9 cellular contexts compared by ENCODE assay signal in the genomic region with DNA sequence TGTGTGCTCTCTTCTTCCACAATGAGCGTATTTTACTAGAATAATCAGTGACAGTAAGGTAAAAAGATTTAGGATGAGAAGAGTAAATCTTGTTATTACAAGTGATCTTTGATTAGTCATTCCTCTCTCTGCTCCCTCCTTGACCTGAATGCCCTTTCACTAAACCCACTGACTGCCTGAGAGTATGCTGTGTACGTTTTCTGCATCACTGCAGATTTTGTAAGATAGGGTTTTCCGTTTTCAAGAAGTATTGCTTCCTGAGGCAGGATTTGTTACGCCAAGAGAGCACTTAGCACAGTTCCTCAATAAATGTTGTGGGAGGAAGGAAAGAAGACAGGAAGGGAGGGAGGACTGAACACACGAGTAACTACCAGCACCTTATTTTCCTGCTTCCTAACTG. TPM values are rescaled to one million over a fixed set of nuclear protein-coding genes. Genes with fewer than 3 reads are reported as not detected.
DNase-seq lines count a peak whose midpoint lies in the region; ATAC-seq and TF ChIP-seq lines count a peak whose summit lies in the region.
"Had no signal": no experiment of that assay in that cellular context is flagged by ENCODE, and none has a peak within 500 bp of the region (broad histone marks: within the 10 kb centered on the region; RNA-seq: fewer than 3 reads in every experiment).

No MANE protein-coding gene starts in this region.

- no peaks in the 10 kb centered on the region for H3K79me1 ChIP-seq in H9 (ENCODE audit: insufficient read depth, low read depth, low read length, poor library complexity, severe bottlenecking)

- peaks cover 0 to 12% (median 0%) of the 10 kb centered on the region in 11 experiments; a peak in 4 of 22 replicates for H3K9me3 ChIP-seq in BLaER1 treated with 17β-estradiol and CSF1 and Interleukin-3, amounts not matched to agents 10 nM and 100 nM (replicated peaks in 1 of 11)
- H3K9me3 ChIP-seq in H9 (ENCODE audit: control insufficient read depth, low read depth, low read length) = no peaks in the 10 kb centered on the region

- H3K27me3 ChIP-seq in BLaER1 treated with 17β-estradiol and CSF1 and Interleukin-3, amounts not matched to agents 10 nM and 100 nM = no peaks in the 10 kb centered on the region
- H3K27me3 ChIP-seq in H9 (ENCODE audit: insufficient read depth, low read length) = no peaks in the 10 kb centered on the region

- CTCF ChIA-PET in activated naive CD4-positive, alpha-beta T cell treated with anti-CD3 and anti-CD28 coated beads, Interleukin-2, amount 10 ng/mL, durations not matched to agents 7 days and 5 days (lab: Charles Lee) = no interaction called here

- no peak overlapping the region for H3K23ac ChIP-seq in H9 (ENCODE audit: insufficient read length, low read depth, low read length)

- peaks cover 6 to 14% of the 10 kb centered on the region in 2 experiments for H3K4me1 Mint-ChIP-seq in H9
- peaks cover 14% of the 10 kb centered on the region for H3K4me1 Mint-ChIP-seq in activated naive CD4-positive, alpha-beta T cell treated with anti-CD3 and anti-CD28 coated beads, Interleukin-2, amount 10 ng/mL, durations not matched to agents 7 days and 5 days

- peaks cover 3% of the 10 kb centered on the region for H3K27me3 Mint-ChIP-seq in H9 (ENCODE audit: low read depth)
- peaks cover 23% of the 10 kb centered on the region for H3K27me3 Mint-ChIP-seq in activated naive CD4-positive, alpha-beta T cell treated with anti-CD3 and anti-CD28 coated beads, Interleukin-2, amount 10 ng/mL, durations not matched to agents 7 days and 5 days

- ATAC-seq in HG03432 (IDR thresholded peaks at IDR 0.05; ENCODE audit: unreplicated experiment) (peak; percentile 93), esophagus mucosa (no peak), GM19455 (IDR thresholded peaks at IDR 0.05; ENCODE audit: unreplicated experiment) (no peak)

- H4K5ac ChIP-seq in H9 (ENCODE audit: insufficient read length, low read depth, low read length) = no peak overlapping the region

- no peak overlapping the region for H2BK120ac ChIP-seq in H9 (ENCODE audit: low read depth, low read length, poor library complexity, severe bottlenecking)

- WGBS in H9 (ENCODE audit: extremely low coverage, insufficient read length, low lambda C conversion rate) = no CpG with 5 or more reads among the region's 5 CpGs

- H3K27ac Mint-ChIP-seq in H9 = no peak overlapping the region
- H3K27ac Mint-ChIP-seq in activated naive CD4-positive, alpha-beta T cell treated with anti-CD3 and anti-CD28 coated beads, Interleukin-2, amount 10 ng/mL, durations not matched to agents 7 days and 5 days = no peak overlapping the region

- no peak for TF ChIP-seq CTCF in H9 (conservative IDR thresholded peaks at IDR 0.05)

- H3K4me1 ChIP-seq in BLaER1 treated with 17β-estradiol and CSF1 and Interleukin-3, amounts not matched to agents 10 nM and 100 nM = peaks cover 53 to 91% (median 72%) of the 10 kb centered on the region in 10 experiments
- no peaks in the 10 kb centered on the region for H3K4me1 ChIP-seq in H9 (ENCODE audit: insufficient read depth, low read length)

- peak overlapping the region; percentile 7 to 92 (median 81); a peak in 21 of 22 replicates for H3K27ac ChIP-seq in BLaER1 treated with 17β-estradiol and CSF1 and Interleukin-3, amounts not matched to agents 10 nM and 100 nM
- no peak overlapping the region for H3K27ac ChIP-seq in H9 (ENCODE audit: insufficient read length, low read depth, low read length)
- H3K27ac ChIP-seq: VCaP had no signal

- no peak overlapping the region for H2BK12ac ChIP-seq in H9 (ENCODE audit: insufficient read length, low read depth, low read length)

- no peak overlapping the region for H4K8ac ChIP-seq in H9 (replicated peaks; ENCODE audit: insufficient read length, low read depth, low read length)

- peak overlapping the region in 5 of 10 experiments; percentile 5 to 31 (median 29); a peak in 6 of 20 replicates for H3K4me3 ChIP-seq in BLaER1 treated with 17β-estradiol and CSF1 and Interleukin-3, amounts not matched to agents 10 nM and 100 nM

- H3K14ac ChIP-seq in H9 (ENCODE audit: insufficient read depth, low read length) = no peak overlapping the region

- no peak overlapping the region for H2BK5ac ChIP-seq in H9 (ENCODE audit: insufficient read length, low read length)

- no peaks in the 10 kb centered on the region for H3K79me2 ChIP-seq in H9 (ENCODE audit: insufficient read depth, low read length)

- H3K4me3 Mint-ChIP-seq in H9 = no peak overlapping the region
- H3K4me3 Mint-ChIP-seq in activated naive CD4-positive, alpha-beta T cell treated with anti-CD3 and anti-CD28 coated beads, Interleukin-2, amount 10 ng/mL, durations not matched to agents 7 days and 5 days = no peak overlapping the region

- H3K4ac ChIP-seq in H9 (ENCODE audit: low read depth, low read length) = no peak overlapping the region

- no peak overlapping the region for H3K18ac ChIP-seq in H9 (ENCODE audit: insufficient read length, low read depth, low read length)

- H2AFZ ChIP-seq in H9 (ENCODE audit: low read length) = no peak overlapping the region

- H4K20me1 ChIP-seq in BLaER1 treated with 17β-estradiol and CSF1 and Interleukin-3, amounts not matched to agents 10 nM and 100 nM = no peaks in the 10 kb centered on the region
- H4K20me1 ChIP-seq in H9 (ENCODE audit: control insufficient read depth, insufficient read depth, insufficient read length) = no peaks in the 10 kb centered on the region

- H3K36me3 Mint-ChIP-seq in H9 (ENCODE audit: insufficient read depth in 1 of 3, low read depth in 3 of 3) = no peaks in the 10 kb centered on the region
- peaks cover 2% of the 10 kb centered on the region for H3K36me3 Mint-ChIP-seq in activated naive CD4-positive, alpha-beta T cell treated with anti-CD3 and anti-CD28 coated beads, Interleukin-2, amount 10 ng/mL, durations not matched to agents 7 days and 5 days

- H3K56ac ChIP-seq in H9 (ENCODE audit: insufficient read length, low read depth, low read length) = no peak overlapping the region

- peak overlapping the region in 10 of 11 experiments; percentile 52 to 71 (median 62); a peak in 19 of 22 replicates for H3K9ac ChIP-seq in BLaER1 treated with 17β-estradiol and CSF1 and Interleukin-3, amounts not matched to agents 10 nM and 100 nM
- H3K9ac ChIP-seq in H9 (ENCODE audit: extremely low read depth, insufficient read length, low read length) = no peak overlapping the region

- no peaks in the 10 kb centered on the region for H3K36me3 ChIP-seq in BLaER1 treated with 17β-estradiol and CSF1 and Interleukin-3, amounts not matched to agents 10 nM and 100 nM

- DNase-seq in GM19240 (ENCODE audit: insufficient read length, low spot score) (peak; percentile 32), amniotic epithelial cell (ENCODE audit: low read depth) (peak; percentile 66), H9 (no peak)
- DNase-seq in activated naive CD4-positive, alpha-beta T cell treated with anti-CD3 and anti-CD28 coated beads, Interleukin-2, amount 10 ng/mL, durations not matched to agents 7 days and 5 days = no peak

- no peak overlapping the region for H4K91ac ChIP-seq in H9 (ENCODE audit: insufficient read length, low read depth, low read length)

- peak overlapping the region; percentile 77 to 99 (median 86) for H3K4me2 ChIP-seq in BLaER1 treated with 17β-estradiol and CSF1 and Interleukin-3, amounts not matched to agents 10 nM and 100 nM
- no peak overlapping the region for H3K4me2 ChIP-seq in H9 (ENCODE audit: insufficient read depth, insufficient read length, low read length)

- no peak overlapping the region for H3T11ph ChIP-seq in H9 (ENCODE audit: low read length)

- no peak overlapping the region for H2BK20ac ChIP-seq in H9 (ENCODE audit: low read depth, low read length, poor library complexity, severe bottlenecking)

- no peaks in the 10 kb centered on the region for H3K23me2 ChIP-seq in H9 (ENCODE audit: insufficient read length, low read depth, low read length, poor library complexity, severe bottlenecking)

- H3K9me3 Mint-ChIP-seq in H9 = no peaks in the 10 kb centered on the region
- H3K9me3 Mint-ChIP-seq in activated naive CD4-positive, alpha-beta T cell treated with anti-CD3 and anti-CD28 coated beads, Interleukin-2, amount 10 ng/mL, durations not matched to agents 7 days and 5 days = no peaks in the 10 kb centered on the region

- H2AK5ac ChIP-seq in H9 (ENCODE audit: insufficient read length, low read length) = no peak overlapping the region

- H2BK15ac ChIP-seq in H9 (ENCODE audit: low read depth, low read length) = no peak overlapping the region

RNA-seq across cellular contexts. Expression of gene LAMB3, which starts 7.7 kb away (rescaled TPM):
- total RNA-seq in esophagus mucosa (76.7 TPM), H9 (2021) (0.26 and 0.28 TPM in 2 replicates)

RNA-seq across cellular contexts. Expression of gene G0S2, which starts 15.3 kb away (rescaled TPM):
- total RNA-seq in esophagus mucosa = 2.3 TPM
- 0.26 and 0.35 TPM in 2 replicates for total RNA-seq in H9 (2021)

RNA-seq across cellular contexts. Expression of gene HSD11B1, which starts 44.7 kb away (rescaled TPM):
- total RNA-seq in esophagus mucosa (0.36 TPM), H9 (2021) (not detected in 2 replicates)

Comparison
In these comparisons a context has a peak if more than half of its experiments do, and no peak if none do; other contexts are left out.
1. DNase-seq: peak in GM19240 (single experiment) and amniotic epithelial cell (single experiment); none in H9 (single experiment) and activated naive CD4-positive, alpha-beta T cell treated with anti-CD3 and anti-CD28 coated beads, Interleukin-2, amount 10 ng/mL, durations not matched to agents 7 days and 5 days (single experiment).
2. RNA of gene LAMB3, which starts 7.7 kb away (total RNA-seq): 76.7 TPM in esophagus mucosa (single experiment); 0.26 to 0.28 TPM in H9; every median in the first group is over 10 times any median in the second.